ENCODE assay signal across 26 cellular contexts in the genomic region with DNA sequence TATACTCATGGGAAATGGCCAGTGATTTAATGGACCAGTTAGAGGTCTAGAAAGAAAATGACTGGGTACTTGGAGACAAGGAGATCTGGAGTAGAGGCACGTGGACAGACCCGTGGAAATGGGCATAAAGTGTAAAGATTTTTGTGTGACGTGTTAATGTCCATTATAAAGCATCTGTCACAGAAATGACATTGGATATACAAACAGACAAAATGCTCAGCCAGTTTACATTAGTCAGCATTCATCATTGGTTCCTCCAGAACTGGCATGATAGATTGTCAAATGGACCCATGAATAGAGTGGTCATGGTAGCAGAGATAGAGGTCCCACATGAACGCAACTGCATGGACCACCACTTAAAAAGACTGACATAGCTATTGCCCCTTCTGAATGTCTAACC.
"Had no signal": no experiment of that assay in that cellular context is flagged by ENCODE, and none has a peak within 500 bp of the region (broad histone marks: within the 10 kb centered on the region; RNA-seq: fewer than 3 reads in every experiment).

No MANE protein-coding gene starts in this region.

- H3K27me3 ChIP-seq: colonic mucosa, gastrocnemius medialis, heart right ventricle, left lung had no signal

- ATAC-seq: effector memory CD8-positive, alpha-beta T cell; esophagus mucosa; gastrocnemius medialis; heart right ventricle; left cardiac atrium; left lung; left ventricle myocardium superior; lower lobe of right lung; mucosa of descending colon had no signal

- H3K4me1 ChIP-seq: colonic mucosa, esophagus squamous epithelium, heart right ventricle, left lung, lower lobe of right lung had no signal

- H3K36me3 ChIP-seq: colonic mucosa, esophagus squamous epithelium, gastrocnemius medialis, heart right ventricle, left lung, lower lobe of right lung had no signal

- H3K27ac ChIP-seq: colonic mucosa, epithelial cell of prostate, esophagus squamous epithelium, gastrocnemius medialis, heart right ventricle, left lung, lower lobe of right lung had no signal

- H3K9me3 ChIP-seq: colonic mucosa, esophagus squamous epithelium, gastrocnemius medialis, heart right ventricle, left lung, lower lobe of right lung, mucosa of descending colon had no signal

- DNase-seq: colonic mucosa; cortex of kidney; effector CD8-positive, alpha-beta T cell; effector memory CD8-positive, alpha-beta T cell; endodermal cell; erythroblast; esophagus squamous epithelium; foreskin fibroblast; foreskin melanocyte; gastrocnemius medialis; glutamatergic neuron; head of caudate nucleus; heart right ventricle; hippocampal formation; left cardiac atrium; left lung; left ventricle myocardium superior; lower lobe of right lung; mesenchymal stem cell; mucosa of descending colon; naive B cell had no signal

- FAIRE-seq: endometrium, islet of Langerhans, keratinocyte had no signal

- H3K4me3 ChIP-seq: colonic mucosa, esophagus squamous epithelium, gastrocnemius medialis, heart right ventricle, left lung, lower lobe of right lung, mucosa of descending colon had no signal
